In genomic region chr3:156816794-156817741, GRCh38 we compare ENCODE assay signal across 1 cellular context.
A peak's percentile ranks its signal among the peaks of the same experiment; 100 is the strongest.
TF ChIP-seq lines count a peak whose summit lies in the region.

No MANE protein-coding gene starts in this region.

TF ChIP-seq in K562, 482 proteins besides CTCF, POLR2A, EP300 and RAD21 (continued from another document and continues in another):
- TF ChIP-seq, protein P1, sequence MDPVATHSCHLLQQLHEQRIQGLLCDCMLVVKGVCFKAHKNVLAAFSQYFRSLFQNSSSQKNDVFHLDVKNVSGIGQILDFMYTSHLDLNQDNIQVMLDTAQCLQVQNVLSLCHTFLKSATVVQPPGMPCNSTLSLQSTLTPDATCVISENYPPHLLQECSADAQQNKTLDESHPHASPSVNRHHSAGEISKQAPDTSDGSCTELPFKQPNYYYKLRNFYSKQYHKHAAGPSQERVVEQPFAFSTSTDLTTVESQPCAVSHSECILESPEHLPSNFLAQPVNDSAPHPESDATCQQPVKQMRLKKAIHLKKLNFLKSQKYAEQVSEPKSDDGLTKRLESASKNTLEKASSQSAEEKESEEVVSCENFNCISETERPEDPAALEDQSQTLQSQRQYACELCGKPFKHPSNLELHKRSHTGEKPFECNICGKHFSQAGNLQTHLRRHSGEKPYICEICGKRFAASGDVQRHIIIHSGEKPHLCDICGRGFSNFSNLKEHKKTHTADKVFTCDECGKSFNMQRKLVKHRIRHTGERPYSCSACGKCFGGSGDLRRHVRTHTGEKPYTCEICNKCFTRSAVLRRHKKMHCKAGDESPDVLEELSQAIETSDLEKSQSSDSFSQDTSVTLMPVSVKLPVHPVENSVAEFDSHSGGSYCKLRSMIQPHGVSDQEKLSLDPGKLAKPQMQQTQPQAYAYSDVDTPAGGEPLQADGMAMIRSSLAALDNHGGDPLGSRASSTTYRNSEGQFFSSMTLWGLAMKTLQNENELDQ (CRISPR knock-in tag; IDR thresholded peaks at IDR 0.05; ENCODE audit: borderline replicate concordance), result no peak
- TF ChIP-seq ATF7 (IDR thresholded peaks at IDR 0.05) (peak; percentile 70; the same call in 1 of the 2 replicates), ZNF717 (CRISPR knock-in tag; IDR thresholded peaks at IDR 0.05) (no peak), NRF1 (conservative IDR thresholded peaks at IDR 0.05 in 1 of 2, IDR thresholded peaks at IDR 0.05 in 1 of 2) (peak in 1 of 2 experiments; percentile 50; a peak in 2 of 4 replicates), ESRRA (IDR thresholded peaks at IDR 0.05; ENCODE audit: borderline replicate concordance, low read depth) (peak; percentile 62; the same call in 1 of the 2 replicates), MAX (CRISPR knock-in tag; IDR thresholded peaks at IDR 0.05) (peak; percentile 38; the same call in 1 of the 2 replicates), HMGN3 (IDR thresholded peaks at IDR 0.05; ENCODE audit: borderline replicate concordance, extremely low read depth, insufficient read length, low read depth, low read length) (peak; percentile 74), E2F1 (CRISPR knock-in tag; IDR thresholded peaks at IDR 0.05) (peak; percentile 8; the same call in 1 of the 2 replicates), MCM2 (IDR thresholded peaks at IDR 0.05; ENCODE audit: low read depth) (no peak), ZBTB1 (CRISPR knock-in tag; IDR thresholded peaks at IDR 0.05; ENCODE audit: borderline replicate concordance, low read depth) (peak; percentile 85), PTTG1 (tag; IDR thresholded peaks at IDR 0.05; ENCODE audit: low read depth) (no peak), CBX1 (IDR thresholded peaks at IDR 0.05; ENCODE audit: low read depth) (peak; percentile 42; the same call in 1 of the 2 replicates), TFAM (CRISPR knock-in tag; conservative IDR thresholded peaks at IDR 0.05) (no peak), ZNF24 (IDR thresholded peaks at IDR 0.05) (0 out of 2 replicates have a peak, but pooled peaks have one; percentile 11), CREB1 (IDR thresholded peaks at IDR 0.05) (peak; percentile 77), CREB1 (CRISPR knock-in tag; IDR thresholded peaks at IDR 0.05) (no peak), ZSCAN32 (CRISPR knock-in tag; IDR thresholded peaks at IDR 0.05) (no peak), POLR2G (IDR thresholded peaks at IDR 0.05; ENCODE audit: low read depth, low read length) (peak; percentile 78), SETDB1 (IDR thresholded peaks at IDR 0.05; ENCODE audit: low read length) (no peak), TRIM24 (IDR thresholded peaks at IDR 0.05) (0 out of 4 replicates have a peak, but pooled peaks have one; percentile 16 to 30), RBFOX2 (IDR thresholded peaks at IDR 0.05; ENCODE audit: low read depth, low read length) (peak; percentile 81), JUND (IDR thresholded peaks at IDR 0.05; ENCODE audit: borderline replicate concordance, low read depth, low read length) (no peak; the same call in 1 of the 2 replicates), JUND (tag; IDR thresholded peaks at IDR 0.05; ENCODE audit: borderline replicate concordance, low read depth, low read length) (0 out of 3 replicates have a peak, but pooled peaks have one; percentile 15), ETV5 (CRISPR knock-in tag; IDR thresholded peaks at IDR 0.05; ENCODE audit: low read depth) (no peak), TEAD4 (IDR thresholded peaks at IDR 0.05; ENCODE audit: low read length) (no peak), TEAD4 (CRISPR knock-in tag; IDR thresholded peaks at IDR 0.05; ENCODE audit: borderline replicate concordance) (no peak), YBX1 (IDR thresholded peaks at IDR 0.05) (no peak), MYC (IDR thresholded peaks at IDR 0.05; ENCODE audit: low read depth, low read length) (peak; percentile 56; the same call in 1 of the 2 replicates), MYC (CRISPR knock-in tag; IDR thresholded peaks at IDR 0.05; ENCODE audit: borderline replicate concordance, low read depth) (no peak), CXXC5 (CRISPR knock-in tag; IDR thresholded peaks at IDR 0.05) (peak; percentile 95), GABPA (tag; conservative IDR thresholded peaks at IDR 0.05; ENCODE audit: low read depth) (peak; percentile 36), USF2 (CRISPR knock-in tag; IDR thresholded peaks at IDR 0.05) (no peak), TBL1XR1 (IDR thresholded peaks at IDR 0.05; ENCODE audit: low read length in 2 of 2) (no peak), ARID2 (IDR thresholded peaks at IDR 0.05) (no peak), TCF15 (CRISPR knock-in tag; IDR thresholded peaks at IDR 0.05) (no peak), ZNF592 (IDR thresholded peaks at IDR 0.05) (peak; percentile 73; the same call in 1 of the 2 replicates), SAFB2 (IDR thresholded peaks at IDR 0.05; ENCODE audit: borderline replicate concordance, low read depth, low read length, severe bottlenecking) (no peak), RCOR1 (IDR thresholded peaks at IDR 0.05; ENCODE audit: borderline replicate concordance in 1 of 2, low read depth in 2 of 2, low read length in 2 of 2) (no peak), POU5F1 (IDR thresholded peaks at IDR 0.05; ENCODE audit: borderline replicate concordance, low read depth, low read length, partially characterized antibody) (no peak), GATAD2B (IDR thresholded peaks at IDR 0.05; ENCODE audit: borderline replicate concordance) (no peak), E2F6 (IDR thresholded peaks at IDR 0.05; ENCODE audit: borderline replicate concordance in 1 of 2, extremely low read depth in 1 of 2, insufficient read depth in 1 of 2, insufficient read length in 1 of 2, low read depth in 1 of 2, low read length in 1 of 2, poor library complexity in 1 of 2, severe bottlenecking in 1 of 2) (peak; percentile 85 to 93), SMAD3 (CRISPR knock-in tag; conservative IDR thresholded peaks at IDR 0.05) (no peak), KLF10 (CRISPR knock-in tag; IDR thresholded peaks at IDR 0.05) (no peak), EP400 (IDR thresholded peaks at IDR 0.05) (peak; percentile 47; the same call in 1 of the 2 replicates), RBM14 (IDR thresholded peaks at IDR 0.05; ENCODE audit: borderline replicate concordance, insufficient read depth, low read depth, low read length) (no peak), CTBP1 (IDR thresholded peaks at IDR 0.05; ENCODE audit: borderline replicate concordance) (peak; percentile 75), IRF9 (tag; IDR thresholded peaks at IDR 0.05) (no peak), PREB (CRISPR knock-in tag; IDR thresholded peaks at IDR 0.05) (no peak)
- TF ChIP-seq, protein P2, sequence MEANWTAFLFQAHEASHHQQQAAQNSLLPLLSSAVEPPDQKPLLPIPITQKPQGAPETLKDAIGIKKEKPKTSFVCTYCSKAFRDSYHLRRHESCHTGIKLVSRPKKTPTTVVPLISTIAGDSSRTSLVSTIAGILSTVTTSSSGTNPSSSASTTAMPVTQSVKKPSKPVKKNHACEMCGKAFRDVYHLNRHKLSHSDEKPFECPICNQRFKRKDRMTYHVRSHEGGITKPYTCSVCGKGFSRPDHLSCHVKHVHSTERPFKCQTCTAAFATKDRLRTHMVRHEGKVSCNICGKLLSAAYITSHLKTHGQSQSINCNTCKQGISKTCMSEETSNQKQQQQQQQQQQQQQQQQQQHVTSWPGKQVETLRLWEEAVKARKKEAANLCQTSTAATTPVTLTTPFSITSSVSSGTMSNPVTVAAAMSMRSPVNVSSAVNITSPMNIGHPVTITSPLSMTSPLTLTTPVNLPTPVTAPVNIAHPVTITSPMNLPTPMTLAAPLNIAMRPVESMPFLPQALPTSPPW (CRISPR knock-in tag; IDR thresholded peaks at IDR 0.05), result peak; percentile 60; the same call in 1 of the 2 replicates
- TF ChIP-seq, protein P3, sequence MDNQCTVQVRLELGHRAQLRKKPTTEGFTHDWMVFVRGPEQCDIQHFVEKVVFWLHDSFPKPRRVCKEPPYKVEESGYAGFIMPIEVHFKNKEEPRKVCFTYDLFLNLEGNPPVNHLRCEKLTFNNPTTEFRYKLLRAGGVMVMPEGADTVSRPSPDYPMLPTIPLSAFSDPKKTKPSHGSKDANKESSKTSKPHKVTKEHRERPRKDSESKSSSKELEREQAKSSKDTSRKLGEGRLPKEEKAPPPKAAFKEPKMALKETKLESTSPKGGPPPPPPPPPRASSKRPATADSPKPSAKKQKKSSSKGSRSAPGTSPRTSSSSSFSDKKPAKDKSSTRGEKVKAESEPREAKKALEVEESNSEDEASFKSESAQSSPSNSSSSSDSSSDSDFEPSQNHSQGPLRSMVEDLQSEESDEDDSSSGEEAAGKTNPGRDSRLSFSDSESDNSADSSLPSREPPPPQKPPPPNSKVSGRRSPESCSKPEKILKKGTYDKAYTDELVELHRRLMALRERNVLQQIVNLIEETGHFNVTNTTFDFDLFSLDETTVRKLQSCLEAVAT (IDR thresholded peaks at IDR 0.05), result peak in 1 of 2 experiments; percentile 63; a peak in 1 of 4 replicates
